23 cellular contexts compared by ENCODE assay signal in the genomic region with DNA sequence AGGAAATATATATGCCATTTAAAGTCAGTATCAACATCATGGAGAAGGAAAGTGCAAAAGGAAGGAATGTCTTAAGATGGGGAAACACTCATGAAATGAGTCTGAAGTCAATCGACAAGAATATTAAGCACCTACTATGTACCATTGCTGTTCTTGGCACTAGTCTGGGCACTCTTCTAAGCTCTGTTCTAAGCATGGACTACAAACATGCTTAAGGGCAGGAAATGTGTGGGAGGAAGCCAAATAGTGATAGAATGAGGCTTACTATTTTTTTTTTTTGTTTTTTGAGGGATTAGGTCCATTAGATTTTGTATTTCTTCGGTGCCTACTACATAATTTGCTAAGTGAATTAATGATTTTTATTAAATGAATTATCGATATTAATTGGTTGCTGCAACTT.
A peak's percentile ranks its signal among the peaks of the same experiment; 100 is the strongest.
DNase-seq lines count a peak whose midpoint lies in the region; ATAC-seq and TF ChIP-seq lines count a peak whose summit lies in the region.
"Had no signal": no experiment of that assay in that cellular context is flagged by ENCODE, and none has a peak within 500 bp of the region (broad histone marks: within the 10 kb centered on the region; RNA-seq: fewer than 3 reads in every experiment).

No MANE protein-coding gene starts in this region.

- CTCF ChIA-PET in mammary epithelial cell (lab: Charles Lee; ENCODE audit: low non-redundant PET), result no interaction called here

- no peak overlapping the region for H3K9ac ChIP-seq in mammary epithelial cell (ENCODE audit: insufficient read depth, low read length)
- H3K9ac ChIP-seq: BLaER1 treated with 17β-estradiol and CSF1 and Interleukin-3, amounts not matched to agents 10 nM and 100 nM had no signal

- no peak overlapping the region for H2AFZ ChIP-seq in mammary epithelial cell (ENCODE audit: low read depth, low read length)
- H2AFZ ChIP-seq: PC-9 had no signal

- no peaks in the 10 kb centered on the region for H3K9me3 ChIP-seq in mammary epithelial cell (replicated peaks; ENCODE audit: insufficient read depth, low read length)
- H3K9me3 ChIP-seq: A549; BLaER1 treated with 17β-estradiol and CSF1 and Interleukin-3, amounts not matched to agents 10 nM and 100 nM; MG63 had no signal

- DNase-seq in ELR (ENCODE audit: low read depth), result peak; percentile 26
- DNase-seq in HCEC 1CT, result peak; percentile 22
- DNase-seq in fibroblast of mammary gland (ENCODE audit: low read depth), result peak; percentile 57
- no peak for DNase-seq in mammary epithelial cell
- no peak for DNase-seq in foreskin melanocyte
- no peak for DNase-seq in Right ventricle myocardium superior
- DNase-seq: AML-193; CD4-positive, alpha-beta T cell; KG1; MG63; NCI-H1105 treated with DMSO at 0.1 percent for 48 hours; NCI-H146; NCI-H2029; NCI-H446; NCI-H524 treated with DMSO at 0.1 percent for 48 hours; NCI-H774; NK-92 treated with Interleukin-12 subunit alpha and Interleukin-12 subunit beta, amount 100 ng/mL, for 24 hours; PC-9; RPMI8226; SHP77 had no signal

- peaks cover 7% of the 10 kb centered on the region for H3K4me1 ChIP-seq in mammary epithelial cell (ENCODE audit: insufficient read depth, low read length)
- H3K4me1 ChIP-seq: A549 had no signal

- no peak overlapping the region for H3K27ac ChIP-seq in mammary epithelial cell (ENCODE audit: insufficient read depth, low read depth, low read length)
- H3K27ac ChIP-seq: A549; BLaER1 treated with 17β-estradiol and CSF1 and Interleukin-3, amounts not matched to agents 10 nM and 100 nM; PC-9 had no signal

- peaks cover 28% of the 10 kb centered on the region for H3K36me3 Mint-ChIP-seq in activated T-helper 17 cell treated with anti-CD3 and anti-CD28 coated beads, Interleukin-2, amount 50 U/mL, for 72 hours (ENCODE audit: low read depth)

- no peak overlapping the region for H3K4me3 Mint-ChIP-seq in activated T-helper 17 cell treated with anti-CD3 and anti-CD28 coated beads, Interleukin-2, amount 50 U/mL, for 72 hours
- H3K4me3 Mint-ChIP-seq: CD4-positive, alpha-beta T cell had no signal

- H3K27me3 ChIP-seq in mammary epithelial cell (ENCODE audit: insufficient read depth, low read length), result no peaks in the 10 kb centered on the region
- H3K27me3 ChIP-seq: BLaER1 treated with 17β-estradiol and CSF1 and Interleukin-3, amounts not matched to agents 10 nM and 100 nM; MG63 had no signal

- H3K4me1 Mint-ChIP-seq in activated T-helper 17 cell treated with anti-CD3 and anti-CD28 coated beads, Interleukin-2, amount 50 U/mL, for 72 hours, result peaks cover 6% of the 10 kb centered on the region

- BruUV-seq in mammary epithelial cell (replicated peaks; lab: Mats Ljungman, UMichigan), result no TSS peak

- 65% methylated on average over 3 of the region's 3 CpGs for WGBS in mammary epithelial cell (ENCODE audit: low coverage, missing lambda C conversion rate)

- dilution Hi-C loops in mammary epithelial cell (cut with HindIII; ENCODE audit: low sequenced_read_pairs), result no loop called here

- in situ Hi-C loops in mammary epithelial cell (cut with MboI; ENCODE audit: low sequenced_read_pairs in 2 of 2), result no loop called here

- no peaks in the 10 kb centered on the region for H3K79me2 ChIP-seq in mammary epithelial cell (ENCODE audit: insufficient read depth, low read length)

- TF ChIP-seq CTCF in fibroblast of mammary gland (conservative IDR thresholded peaks at IDR 0.05; ENCODE audit: control insufficient read depth, insufficient read depth, low read depth, low read length) (no peak), mammary epithelial cell (conservative IDR thresholded peaks at IDR 0.05 in 1 of 2, IDR thresholded peaks at IDR 0.05 in 1 of 2; ENCODE audit: extremely low read depth in 1 of 2, insufficient read depth in 1 of 2, low read depth in 1 of 2, low read length in 2 of 2) (no peak)

- H3K27me3 Mint-ChIP-seq in activated T-helper 17 cell treated with anti-CD3 and anti-CD28 coated beads, Interleukin-2, amount 50 U/mL, for 72 hours, result no peaks in the 10 kb centered on the region
- H3K27me3 Mint-ChIP-seq: CD4-positive, alpha-beta T cell had no signal

- H3K4me3 ChIP-seq in fibroblast of mammary gland (ENCODE audit: control insufficient read depth, low read depth, low read length) (no peak overlapping the region), mammary epithelial cell (replicated peaks in 1 of 3; ENCODE audit: insufficient read depth in 1 of 3, low read depth in 2 of 3, low read length in 3 of 3) (no peak overlapping the region)
- H3K4me3 ChIP-seq: A549; BLaER1 treated with 17β-estradiol and CSF1 and Interleukin-3, amounts not matched to agents 10 nM and 100 nM; MG63; PC-9 had no signal

- H3K9me3 Mint-ChIP-seq in activated T-helper 17 cell treated with anti-CD3 and anti-CD28 coated beads, Interleukin-2, amount 50 U/mL, for 72 hours, result no peaks in the 10 kb centered on the region
- H3K9me3 Mint-ChIP-seq: CD4-positive, alpha-beta T cell had no signal

- no peaks in the 10 kb centered on the region for H3K36me3 ChIP-seq in mammary epithelial cell (ENCODE audit: insufficient read depth, low read length)
- H3K36me3 ChIP-seq: BLaER1 treated with 17β-estradiol and CSF1 and Interleukin-3, amounts not matched to agents 10 nM and 100 nM; MG63 had no signal

- peak; percentile 49 for ATAC-seq in activated T-helper 17 cell treated with anti-CD3 and anti-CD28 coated beads, Interleukin-2, amount 50 U/mL, for 72 hours (replicated peaks)
- no peak for ATAC-seq in Right ventricle myocardium superior (ENCODE audit: poor library complexity)
- ATAC-seq: A549 had no signal

- H4K20me1 ChIP-seq in mammary epithelial cell (ENCODE audit: insufficient read depth, low read length), result no peaks in the 10 kb centered on the region
- H4K20me1 ChIP-seq: BLaER1 treated with 17β-estradiol and CSF1 and Interleukin-3, amounts not matched to agents 10 nM and 100 nM had no signal

- no peak overlapping the region for H3K27ac Mint-ChIP-seq in activated T-helper 17 cell treated with anti-CD3 and anti-CD28 coated beads, Interleukin-2, amount 50 U/mL, for 72 hours
- H3K27ac Mint-ChIP-seq: CD4-positive, alpha-beta T cell had no signal

- H3K4me2 ChIP-seq in mammary epithelial cell (ENCODE audit: insufficient read depth, low read depth, low read length), result no peak overlapping the region
- H3K4me2 ChIP-seq: A549, PC-9 had no signal

- intact Hi-C loops in mammary epithelial cell (cut with micrococcal nuclease) (no loop called here), Right ventricle myocardium superior (cut with DNase I) (no loop called here)

Comparison
In these comparisons a context has a peak if more than half of its experiments do, and no peak if none do; other contexts are left out.
1. DNase-seq: peak in ELR (single experiment), HCEC 1CT (single experiment) and fibroblast of mammary gland (single experiment); none in mammary epithelial cell (single experiment), foreskin melanocyte (single experiment) and Right ventricle myocardium superior (single experiment).